ENCODE assay signal across 9 cellular contexts in the genomic region with DNA sequence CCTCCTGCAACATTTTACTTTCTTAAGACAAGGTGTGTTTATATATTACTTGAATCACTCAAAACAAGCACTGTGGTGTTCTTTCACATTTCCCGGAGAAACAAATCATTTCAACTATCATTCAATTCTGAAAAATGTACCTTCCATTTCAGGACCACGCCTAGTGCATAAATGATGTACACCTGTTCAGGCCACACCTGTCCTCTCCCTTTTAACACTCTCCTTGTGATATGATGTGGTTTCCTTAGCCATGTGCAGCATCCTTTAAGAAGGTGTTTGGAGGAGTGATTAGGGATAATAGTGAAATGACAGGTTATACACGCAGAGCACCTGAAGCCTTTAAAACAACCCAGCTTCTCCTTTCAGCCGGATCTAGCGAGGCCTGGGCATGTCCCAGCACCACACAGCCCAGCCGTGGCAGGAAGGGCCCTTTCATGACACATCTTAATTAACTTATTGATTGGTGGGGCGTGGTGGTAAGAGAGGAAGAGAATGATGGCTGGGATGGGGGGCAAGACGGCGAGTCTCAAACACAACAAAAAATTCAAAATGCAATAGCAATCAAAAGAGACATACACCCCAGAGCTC. TPM values are rescaled to one million over a fixed set of nuclear protein-coding genes. Genes with fewer than 3 reads are reported as not detected.
DNase-seq lines count a peak whose midpoint lies in the region; ATAC-seq lines count a peak whose summit lies in the region.
"Had no signal": no experiment of that assay in that cellular context is flagged by ENCODE, and none has a peak within 500 bp of the region (broad histone marks: within the 10 kb centered on the region; RNA-seq: fewer than 3 reads in every experiment).

No MANE protein-coding gene starts in this region.

- peaks cover 48% of the 10 kb centered on the region for H3K27me3 ChIP-seq in iPS-20b (ENCODE audit: insufficient read depth, low read length)

- H3K4me3 Mint-ChIP-seq in activated T-helper 17 cell treated with anti-CD3 and anti-CD28 coated beads, Interleukin-2, amount 50 U/mL, for 72 hours = peak overlapping the region; percentile 81
- H3K4me3 Mint-ChIP-seq in stimulated activated naive CD8-positive, alpha-beta T cell treated with anti-CD3 and anti-CD28 coated beads, Interleukin-15, amount 100 ng/mL, for 72 hours = peak overlapping the region; percentile 82 to 86

- H3K9me3 ChIP-seq in iPS-20b (ENCODE audit: insufficient read depth, low read depth, low read length) = no peaks in the 10 kb centered on the region

- H3K27ac Mint-ChIP-seq in activated T-helper 17 cell treated with anti-CD3 and anti-CD28 coated beads, Interleukin-2, amount 50 U/mL, for 72 hours = peak overlapping the region; percentile 55
- H3K27ac Mint-ChIP-seq in stimulated activated naive CD8-positive, alpha-beta T cell treated with anti-CD3 and anti-CD28 coated beads, Interleukin-15, amount 100 ng/mL, for 72 hours = peak overlapping the region; percentile 23 to 55

- no peak for ATAC-seq in activated T-helper 17 cell treated with anti-CD3 and anti-CD28 coated beads, Interleukin-2, amount 50 U/mL, for 72 hours (replicated peaks)
- ATAC-seq in stimulated activated naive CD8-positive, alpha-beta T cell treated with anti-CD3 and anti-CD28 coated beads, Interleukin-15, amount 100 ng/mL, for 72 hours = no peak
- no peak for ATAC-seq in HG03097 (IDR thresholded peaks at IDR 0.05; ENCODE audit: low FRiP score, unreplicated experiment)

- DNase-seq in NCI-H1417 (lab: John Stamatoyannopoulos, UW) (peak in 2 of 3 experiments; percentile 40 to 50), NCI-H1417 treated with DMSO at 0.1 percent for 48 hours (lab: John Stamatoyannopoulos, UW) (no peak), EL (no peak), COLO829 (ENCODE audit: low spot score) (no peak)
- no peak for DNase-seq in stimulated activated naive CD8-positive, alpha-beta T cell treated with anti-CD3 and anti-CD28 coated beads, Interleukin-15, amount 100 ng/mL, for 72 hours

- H3K27me3 Mint-ChIP-seq in activated T-helper 17 cell treated with anti-CD3 and anti-CD28 coated beads, Interleukin-2, amount 50 U/mL, for 72 hours = peaks cover 47% of the 10 kb centered on the region
- H3K27me3 Mint-ChIP-seq in stimulated activated naive CD8-positive, alpha-beta T cell treated with anti-CD3 and anti-CD28 coated beads, Interleukin-15, amount 100 ng/mL, for 72 hours = peaks cover 66% of the 10 kb centered on the region

- H3K9me3 Mint-ChIP-seq in activated T-helper 17 cell treated with anti-CD3 and anti-CD28 coated beads, Interleukin-2, amount 50 U/mL, for 72 hours = no peaks in the 10 kb centered on the region
- no peaks in the 10 kb centered on the region for H3K9me3 Mint-ChIP-seq in stimulated activated naive CD8-positive, alpha-beta T cell treated with anti-CD3 and anti-CD28 coated beads, Interleukin-15, amount 100 ng/mL, for 72 hours

- H3K4me3 ChIP-seq in iPS-20b (ENCODE audit: low read length) = peak overlapping the region; percentile 84

- no peaks in the 10 kb centered on the region for H3K36me3 ChIP-seq in iPS-20b (ENCODE audit: insufficient read depth, low read depth, low read length)

- H3K9ac ChIP-seq in iPS-20b (ENCODE audit: low read depth, low read length) = peak overlapping the region; percentile 57; the same call in 1 of the 2 replicates

- peaks cover 12% of the 10 kb centered on the region for H3K4me1 ChIP-seq in iPS-20b (ENCODE audit: insufficient read depth, low read length)

- H3K27ac ChIP-seq in iPS-20b (ENCODE audit: low read length) = no peak overlapping the region
- H3K27ac ChIP-seq: HL-60 had no signal

- peaks cover 11% of the 10 kb centered on the region for H3K4me1 Mint-ChIP-seq in activated T-helper 17 cell treated with anti-CD3 and anti-CD28 coated beads, Interleukin-2, amount 50 U/mL, for 72 hours
- H3K4me1 Mint-ChIP-seq in stimulated activated naive CD8-positive, alpha-beta T cell treated with anti-CD3 and anti-CD28 coated beads, Interleukin-15, amount 100 ng/mL, for 72 hours = peaks cover 42% of the 10 kb centered on the region

- no peaks in the 10 kb centered on the region for H3K36me3 Mint-ChIP-seq in activated T-helper 17 cell treated with anti-CD3 and anti-CD28 coated beads, Interleukin-2, amount 50 U/mL, for 72 hours (ENCODE audit: low read depth)

RNA-seq across cellular contexts. Expression of gene ABLIM1, which starts 26.9 kb away (rescaled TPM):
- total RNA-seq in activated T-helper 17 cell treated with anti-CD3 and anti-CD28 coated beads, Interleukin-2, amount 50 U/mL, for 72 hours = 100 to 1,000 TPM in 1 of 2 donors, 10 to 100 TPM in 1; 58.7 to 154 TPM

Comparison
In these comparisons a context has a peak if more than half of its experiments do, and no peak if none do; other contexts are left out.
1. DNase-seq: peak in NCI-H1417 (2 of 3); none in NCI-H1417 treated with DMSO at 0.1 percent for 48 hours (single experiment), stimulated activated naive CD8-positive, alpha-beta T cell treated with anti-CD3 and anti-CD28 coated beads, Interleukin-15, amount 100 ng/mL, for 72 hours (0 of 2), EL (single experiment) and COLO829 (single experiment).